Comparison of ENCODE assay signal across 20 cellular contexts in genomic region chr9:117917873-117918272, GRCh38.
"Had no signal": no experiment of that assay in that cellular context is flagged by ENCODE, and none has a peak within 500 bp of the region (broad histone marks: within the 10 kb centered on the region; RNA-seq: fewer than 3 reads in every experiment).

No MANE protein-coding gene starts in this region.

- H3K9me3 ChIP-seq: ascending aorta, gastroesophageal sphincter, lower lobe of right lung, tibial artery had no signal

- H3K4me3 Mint-ChIP-seq: activated naive CD4-positive, alpha-beta T cell treated with anti-CD3 and anti-CD28 coated beads, Interleukin-2, amount 10 ng/mL, durations not matched to agents 7 days and 5 days; mesothelial cell of epicardium; nephron had no signal

- H3K36me3 Mint-ChIP-seq: activated naive CD4-positive, alpha-beta T cell treated with anti-CD3 and anti-CD28 coated beads, Interleukin-2, amount 10 ng/mL, durations not matched to agents 7 days and 5 days; mesothelial cell of epicardium had no signal

- H3K27ac Mint-ChIP-seq: activated naive CD4-positive, alpha-beta T cell treated with anti-CD3 and anti-CD28 coated beads, Interleukin-2, amount 10 ng/mL, durations not matched to agents 7 days and 5 days; mesothelial cell of epicardium; nephron had no signal

- H3K9me3 Mint-ChIP-seq: activated naive CD4-positive, alpha-beta T cell treated with anti-CD3 and anti-CD28 coated beads, Interleukin-2, amount 10 ng/mL, durations not matched to agents 7 days and 5 days; mesothelial cell of epicardium; nephron had no signal

- H3K4me3 ChIP-seq: ascending aorta, esophagus muscularis mucosa, gastroesophageal sphincter, lower lobe of right lung, tibial artery had no signal

- H3K27me3 Mint-ChIP-seq: activated naive CD4-positive, alpha-beta T cell treated with anti-CD3 and anti-CD28 coated beads, Interleukin-2, amount 10 ng/mL, durations not matched to agents 7 days and 5 days had no signal

- ATAC-seq: activated CD4-positive, CD25-positive, alpha-beta regulatory T cell treated with anti-CD3 and anti-CD28 coated beads, Interleukin-2, amount 50 U/mL, for 24 hours; gastroesophageal sphincter; lower lobe of right lung had no signal

- H3K27ac ChIP-seq: ascending aorta, esophagus muscularis mucosa, gastroesophageal sphincter, lower lobe of right lung, tibial artery had no signal

- DNase-seq: activated CD8-positive, alpha-beta memory T cell treated with anti-CD3 and anti-CD28 coated beads for 24 hours; activated CD8-positive, alpha-beta memory T cell treated with anti-CD3 and anti-CD28 coated beads, Interleukin-2, amount 50 U/mL, for 48 hours; activated effector memory CD4-positive, alpha-beta T cell treated with Interleukin-2 at 50 U/mL for 16 hours; activated naive CD4-positive, alpha-beta T cell treated with anti-CD3 and anti-CD28 coated beads, Interleukin-2, amount 10 ng/mL, durations not matched to agents 7 days and 5 days; activated T-cell treated with anti-CD3 and anti-CD28 coated beads, Interleukin-2, amount 50 U/mL, for 48 hours; cerebellar nuclear complex; effector CD4-positive, alpha-beta T cell; lower lobe of right lung; occipital lobe; stimulated activated CD4-positive, alpha-beta T cell treated with anti-CD3 and anti-CD28 coated beads, Interleukin-12 subunit alpha, Interleukin-12 subunit beta, amount 100 ng/mL, for 4 hours; stimulated activated CD4-positive, alpha-beta T cell treated with anti-CD3 and anti-CD28 coated beads, Interleukin-1b, Interleukin-23, amount 100 ng/mL, for 48 hours; stimulated activated CD8-positive, alpha-beta memory T cell treated with anti-CD3 and anti-CD28 coated beads, Interleukin-4, amount 100 ng/mL, for 48 hours; stimulated activated naive CD4-positive, alpha-beta T cell treated with Interleukin-2 at 50 U/mL for 16 hours; tibial artery had no signal

- H3K27me3 ChIP-seq: ascending aorta, esophagus muscularis mucosa, gastroesophageal sphincter, tibial artery had no signal

- H3K4me1 Mint-ChIP-seq: activated naive CD4-positive, alpha-beta T cell treated with anti-CD3 and anti-CD28 coated beads, Interleukin-2, amount 10 ng/mL, durations not matched to agents 7 days and 5 days; mesothelial cell of epicardium; nephron had no signal

- H3K4me1 ChIP-seq: ascending aorta, esophagus muscularis mucosa, gastroesophageal sphincter, lower lobe of right lung, tibial artery had no signal

- H3K36me3 ChIP-seq: ascending aorta, esophagus muscularis mucosa, gastroesophageal sphincter, lower lobe of right lung, tibial artery had no signal
